ENCODE assay signal across 22 cellular contexts in the genomic region with DNA sequence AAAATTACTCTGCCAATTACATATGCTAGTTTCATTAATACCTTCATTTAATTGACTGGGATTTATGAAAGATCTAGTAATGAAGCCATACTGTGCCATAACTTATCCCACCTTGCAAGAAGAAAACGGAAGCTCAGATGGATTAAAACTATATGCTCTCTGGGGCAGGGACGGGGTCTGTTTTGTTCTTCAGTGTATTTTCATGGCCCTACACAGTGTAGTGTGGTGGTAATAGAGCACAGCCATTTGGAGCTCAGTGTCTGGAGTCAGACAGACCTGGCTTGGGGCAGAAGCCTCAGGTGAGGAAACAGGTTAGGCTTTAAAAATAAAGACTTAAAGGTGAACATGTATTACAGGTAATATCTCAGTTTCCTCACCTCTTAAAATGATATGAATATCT.
A peak's percentile ranks its signal among the peaks of the same experiment; 100 is the strongest.
DNase-seq lines count a peak whose midpoint lies in the region; ATAC-seq and TF ChIP-seq lines count a peak whose summit lies in the region.
"Had no signal": no experiment of that assay in that cellular context is flagged by ENCODE, and none has a peak within 500 bp of the region (broad histone marks: within the 10 kb centered on the region; RNA-seq: fewer than 3 reads in every experiment).

No MANE protein-coding gene starts in this region.

- CTCF ChIA-PET in WTC11 (lab: Charles Lee) = interaction anchor here (1.2 to 1.3 kb wide), 2 partner anchors 9 to 11 kb away, joined by 3 to 5 read pairs; no protein-coding TSS in a partner anchor

- intact Hi-C loops in left cardiac atrium (cut with DNase I) = no loop called here

- H3K27me3 ChIP-seq in cardiac muscle cell = no peaks in the 10 kb centered on the region
- H3K27me3 ChIP-seq: BE2C; BLaER1 treated with 17β-estradiol and CSF1 and Interleukin-3, amounts not matched to agents 10 nM and 100 nM had no signal

- peaks cover 4% of the 10 kb centered on the region; the same call in 1 of the 2 replicates for H3K4me1 Mint-ChIP-seq in WTC11
- peaks cover 40% of the 10 kb centered on the region for H3K4me1 Mint-ChIP-seq in osteocyte (ENCODE audit: unreplicated experiment)
- H3K4me1 Mint-ChIP-seq: CD14-positive monocyte; CD8-positive, alpha-beta memory T cell had no signal

- no peaks in the 10 kb centered on the region for H3K27me3 Mint-ChIP-seq in WTC11 (ENCODE audit: low read depth)
- no peaks in the 10 kb centered on the region for H3K27me3 Mint-ChIP-seq in osteocyte (ENCODE audit: unreplicated experiment)
- H3K27me3 Mint-ChIP-seq: CD4-positive, alpha-beta T cell; CD8-positive, alpha-beta memory T cell had no signal

- TF ChIP-seq CTCF in cardiac muscle cell (IDR thresholded peaks at IDR 0.05; ENCODE audit: low read depth, low read length) = no peak
- TF ChIP-seq CTCF in WTC11 (IDR thresholded peaks at IDR 0.05) = no peak
- no peak for TF ChIP-seq CTCF in osteocyte (IDR thresholded peaks at IDR 0.05)

- H3K27ac ChIP-seq in cardiac muscle cell = peak overlapping the region; percentile 63
- H3K27ac ChIP-seq: 22Rv1; BLaER1 treated with 17β-estradiol and CSF1 and Interleukin-3, amounts not matched to agents 10 nM and 100 nM had no signal

- no peaks in the 10 kb centered on the region for H3K9me3 ChIP-seq in cardiac muscle cell (ENCODE audit: low read depth)
- H3K9me3 ChIP-seq: BE2C; BLaER1 treated with 17β-estradiol and CSF1 and Interleukin-3, amounts not matched to agents 10 nM and 100 nM had no signal

- H3K27ac Mint-ChIP-seq in WTC11 (peak overlapping the region; percentile 37; the same call in 1 of the 2 replicates), osteocyte (ENCODE audit: unreplicated experiment) (peak overlapping the region; percentile 46)
- H3K27ac Mint-ChIP-seq: CD14-positive monocyte; CD4-positive, alpha-beta T cell; CD8-positive, alpha-beta memory T cell; GM23338; H9 had no signal

- no peak overlapping the region for H3K4me3 Mint-ChIP-seq in WTC11
- H3K4me3 Mint-ChIP-seq in osteocyte (ENCODE audit: unreplicated experiment) = peak overlapping the region; percentile 10
- H3K4me3 Mint-ChIP-seq: CD14-positive monocyte; CD4-positive, alpha-beta T cell; CD8-positive, alpha-beta memory T cell; GM23338; H9 had no signal

- H3K36me3 ChIP-seq in cardiac muscle cell = no peaks in the 10 kb centered on the region
- H3K36me3 ChIP-seq: BE2C; BLaER1 treated with 17β-estradiol and CSF1 and Interleukin-3, amounts not matched to agents 10 nM and 100 nM had no signal

- peaks cover 30% of the 10 kb centered on the region for H3K4me1 ChIP-seq in cardiac muscle cell (ENCODE audit: low read depth)
- H3K4me1 ChIP-seq: BE2C; BLaER1 treated with 17β-estradiol and CSF1 and Interleukin-3, amounts not matched to agents 10 nM and 100 nM had no signal

- POLR2A ChIA-PET in WTC11 (lab: Charles Lee) = no interaction called here

- DNase-seq in cardiac muscle cell (ENCODE audit: low read depth in 1 of 2, low spot score in 1 of 2) (no peak), left cardiac atrium (no peak), NCI-H69 (lab: John Stamatoyannopoulos, UW) (peak; percentile 63), WTC11 (ENCODE audit: low spot score) (no peak), osteocyte (ENCODE audit: extremely low spot score, unreplicated experiment) (no peak), NCI-H2081 treated with DMSO at 0.1 percent for 48 hours (lab: John Stamatoyannopoulos, UW) (no peak), hippocampal formation (lab: John Stamatoyannopoulos, UW) (no peak)
- DNase-seq: BE2C; CD4-positive, alpha-beta T cell; CD8-positive, alpha-beta memory T cell; DMS 273 treated with DMSO at 0.1 percent for 48 hours; DMS79; EL; GDM1; H9 had no signal

- H3K36me3 Mint-ChIP-seq in WTC11 = no peaks in the 10 kb centered on the region
- H3K36me3 Mint-ChIP-seq in osteocyte (ENCODE audit: unreplicated experiment) = peaks cover 11% of the 10 kb centered on the region
- H3K36me3 Mint-ChIP-seq: CD14-positive monocyte; CD8-positive, alpha-beta memory T cell had no signal

- H3K9me3 Mint-ChIP-seq in WTC11 (no peaks in the 10 kb centered on the region), osteocyte (ENCODE audit: unreplicated experiment) (no peaks in the 10 kb centered on the region)
- H3K9me3 Mint-ChIP-seq: GM23338, H9 had no signal

- H3K4me3 ChIP-seq in cardiac muscle cell = no peak overlapping the region
- H3K4me3 ChIP-seq: BLaER1 treated with 17β-estradiol and CSF1 and Interleukin-3, amounts not matched to agents 10 nM and 100 nM; GM12878; GM23338 had no signal

- no peak for ATAC-seq in left cardiac atrium
- ATAC-seq in WTC11 = no peak
- no peak for ATAC-seq in HG02588 (IDR thresholded peaks at IDR 0.05; ENCODE audit: unreplicated experiment)
- ATAC-seq: GM12878, GM23338, HCT116 had no signal

TF ChIP-seq in WTC11, 78 proteins besides CTCF, POLR2A, EP300 and RAD21:
- TF ChIP-seq, protein P1, sequence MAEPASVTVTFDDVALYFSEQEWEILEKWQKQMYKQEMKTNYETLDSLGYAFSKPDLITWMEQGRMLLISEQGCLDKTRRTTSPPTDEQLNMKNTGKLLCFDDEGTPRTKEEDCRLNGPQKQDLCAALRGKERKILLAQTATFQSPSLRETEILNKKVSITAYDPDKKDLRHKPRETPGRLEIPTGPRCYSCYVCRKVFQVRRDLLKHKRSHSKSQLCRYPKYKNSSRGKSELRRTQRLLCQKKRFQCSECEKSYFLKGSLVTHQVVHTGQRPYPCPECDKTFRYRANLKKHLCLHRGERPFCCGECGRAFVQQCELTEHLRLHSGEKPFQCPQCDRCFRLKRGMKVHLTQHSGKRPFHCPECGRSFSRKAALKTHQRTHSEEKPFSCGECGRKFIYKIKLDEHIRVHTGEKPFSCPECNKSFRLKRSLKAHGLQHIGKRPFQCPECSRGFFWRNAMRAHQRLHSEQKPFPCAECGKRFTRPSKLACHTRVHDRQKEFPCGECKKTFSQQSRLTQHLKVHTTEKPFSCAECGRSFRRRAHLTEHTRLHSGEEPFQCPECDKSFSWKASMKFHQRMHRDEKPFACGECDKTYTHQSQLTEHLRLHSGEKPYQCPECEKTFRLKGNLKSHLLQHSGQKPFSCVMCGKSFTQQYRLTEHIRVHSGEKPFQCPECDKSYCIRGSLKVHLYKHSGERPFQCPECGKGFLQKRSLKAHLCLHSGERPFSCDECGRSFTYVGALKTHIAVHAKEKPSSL (CRISPR knock-in tag; conservative IDR thresholded peaks at IDR 0.05) = no peak
- TF ChIP-seq ELF4 (CRISPR knock-in tag; IDR thresholded peaks at IDR 0.05; ENCODE audit: low read depth) = no peak
- no peak for TF ChIP-seq TP53 (CRISPR knock-in tag; IDR thresholded peaks at IDR 0.05)
- TF ChIP-seq NR2C2 (CRISPR knock-in tag; IDR thresholded peaks at IDR 0.05) = no peak
- TF ChIP-seq PRDM15 (CRISPR knock-in tag; IDR thresholded peaks at IDR 0.05) = no peak
- no peak for TF ChIP-seq STAT6 (CRISPR knock-in tag; conservative IDR thresholded peaks at IDR 0.05; ENCODE audit: low read depth)
- TF ChIP-seq CREM (CRISPR knock-in tag; IDR thresholded peaks at IDR 0.05) = no peak
- no peak for TF ChIP-seq NFYB (CRISPR knock-in tag; conservative IDR thresholded peaks at IDR 0.05; ENCODE audit: low read depth)
- TF ChIP-seq ZNF423 (CRISPR knock-in tag; IDR thresholded peaks at IDR 0.05) = no peak
- no peak for TF ChIP-seq ZNF138 (CRISPR knock-in tag; conservative IDR thresholded peaks at IDR 0.05)
